In the genomic region with DNA sequence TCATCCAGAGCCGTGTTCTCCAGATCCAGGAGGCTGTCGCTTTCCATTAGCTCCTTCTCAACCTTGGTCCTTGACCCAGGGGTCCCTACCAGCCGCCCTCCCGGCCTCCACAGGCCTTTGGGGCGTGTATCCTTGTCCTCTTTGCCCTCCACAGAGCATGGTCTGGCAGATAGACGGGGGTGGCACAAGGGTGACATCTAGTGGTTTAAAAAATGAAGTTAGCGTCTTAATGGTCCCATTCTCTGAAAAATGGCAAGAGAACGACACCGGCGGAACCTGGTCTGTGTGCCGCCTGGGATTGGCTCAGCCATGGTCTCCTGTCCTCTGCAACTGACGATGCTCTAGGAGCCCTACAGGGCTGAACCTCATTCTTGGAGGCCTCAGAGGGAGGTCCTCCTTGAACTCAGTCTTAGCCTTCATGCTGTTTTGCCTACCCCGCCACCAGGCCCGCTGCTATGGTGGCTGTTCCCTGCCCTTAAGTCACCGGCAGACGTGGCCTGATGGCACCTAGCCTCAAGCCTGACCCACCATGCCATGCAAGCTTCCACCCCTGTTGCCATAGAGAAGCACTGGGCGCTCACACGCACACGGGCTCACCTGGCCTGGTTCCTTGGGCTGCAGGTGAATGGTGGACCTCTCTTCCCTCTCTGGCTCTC, we compare ENCODE assay signal across 8 cellular contexts.
DNase-seq lines count a peak whose midpoint lies in the region; ATAC-seq, FAIRE-seq and TF ChIP-seq lines count a peak whose summit lies in the region.

No MANE protein-coding gene starts in this region.

- DNase-seq in GM10248 (ENCODE audit: extremely low spot score) (peak; percentile 83), NCI-H1105 treated with DMSO at 0.1 percent for 48 hours (lab: John Stamatoyannopoulos, UW) (peak; percentile 35), UCSD-AML1 (lab: John Stamatoyannopoulos, UW; ENCODE audit: unreplicated experiment) (peak; percentile 15), glutamatergic neuron (peak; percentile 36), NCI-H774 (lab: John Stamatoyannopoulos, UW) (no peak)
- DNase-seq in stimulated activated CD4-positive, alpha-beta T cell treated with anti-CD3 and anti-CD28 coated beads, Interleukin-1b, Interleukin-23, amount 100 ng/mL, for 48 hours: peak; percentile 18

- H3K27ac Mint-ChIP-seq in glutamatergic neuron (ENCODE audit: unreplicated experiment): no peak overlapping the region

- no peak overlapping the region for H3K4me3 Mint-ChIP-seq in glutamatergic neuron (ENCODE audit: unreplicated experiment)

- no peaks in the 10 kb centered on the region for H3K4me1 Mint-ChIP-seq in glutamatergic neuron (ENCODE audit: low read depth, unreplicated experiment)

- peaks cover 3% of the 10 kb centered on the region for H3K27me3 Mint-ChIP-seq in glutamatergic neuron (ENCODE audit: unreplicated experiment)

- FAIRE-seq in A204.1 (lab: Jason Lieb, UNC): peak; percentile 6

- CTCF ChIA-PET in GM10248 (lab: Yijun Ruan, JAX): interaction anchor here (0.6 to 3.9 kb wide), 19 partner anchors 9 to 551 kb away, joined by 3 to 34 read pairs (median 3); a partner anchor contains a TSS

- H3K36me3 Mint-ChIP-seq in glutamatergic neuron (ENCODE audit: unreplicated experiment): no peaks in the 10 kb centered on the region

- ATAC-seq in GM18505 (IDR thresholded peaks at IDR 0.05; ENCODE audit: unreplicated experiment): no peak

- POLR2A ChIA-PET in GM10248 (lab: Yijun Ruan, JAX): no interaction called here

- TF ChIP-seq CTCF in GM10248 (IDR thresholded peaks at IDR 0.05; ENCODE audit: control extremely low read depth, extremely low read depth, low read depth, missing control alignments): peak; percentile 54
- TF ChIP-seq CTCF in glutamatergic neuron (IDR thresholded peaks at IDR 0.05; ENCODE audit: partially characterized antibody, unreplicated experiment): peak; percentile 57

- H3K9me3 Mint-ChIP-seq in glutamatergic neuron (ENCODE audit: unreplicated experiment): no peaks in the 10 kb centered on the region

- TF ChIP-seq POLR2A in GM18505 (IDR thresholded peaks at IDR 0.05; ENCODE audit: borderline replicate concordance, extremely low read depth, insufficient read depth, insufficient read length): no peak
